10 cellular contexts compared by ENCODE assay signal in genomic region chr4:2415881-2416563, GRCh38. TPM values are rescaled to one million over a fixed set of nuclear protein-coding genes. Genes with fewer than 3 reads are reported as not detected.
A peak's percentile ranks its signal among the peaks of the same experiment; 100 is the strongest.
DNase-seq lines count a peak whose midpoint lies in the region; ATAC-seq lines count a peak whose summit lies in the region.
"Had no signal": no experiment of that assay in that cellular context is flagged by ENCODE, and none has a peak within 500 bp of the region (broad histone marks: within the 10 kb centered on the region; RNA-seq: fewer than 3 reads in every experiment).

No MANE protein-coding gene starts in this region.

- H3K4me1 ChIP-seq in iPS DF 6.9 (ENCODE audit: control insufficient read depth, insufficient read depth, low read length), result peaks cover 16% of the 10 kb centered on the region

- H3K9me3 ChIP-seq in iPS DF 6.9 (ENCODE audit: control insufficient read depth, insufficient read depth, low read length), result no peaks in the 10 kb centered on the region

- intact Hi-C loops in activated T-helper 2 cell treated with anti-CD3 and anti-CD28 coated beads, Interferon-gamma antibody, Interleukin-2, Interleukin-4, amounts not matched to agents 10 μg/mL and 5 μg/mL and 100 μg/mL, durations not matched to agents 14 hours and 24 hours and 36 hours (cut with micrococcal nuclease), result loop anchor here (10.0 kb wide), 1 partner anchor 879 kb away; the partner anchor contains the start of gene RGS12

- WGBS in iPS DF 6.9 (ENCODE audit: insufficient coverage, insufficient read length), result no CpG with 5 or more reads among the region's 17 CpGs

- peaks cover 43% of the 10 kb centered on the region for H3K27me3 Mint-ChIP-seq in T-helper 1 cell treated with Interleukin-12 subunit alpha and Interleukin-12 subunit beta and Interleukin-4 antibody, amounts not matched to agents 30 μg/mL and 1 μg/mL, for 36 hours (ENCODE audit: low read depth)
- H3K27me3 Mint-ChIP-seq in activated T-helper 2 cell treated with anti-CD3 and anti-CD28 coated beads, Interferon-gamma antibody, Interleukin-2, Interleukin-4, amounts not matched to agents 10 μg/mL and 5 μg/mL and 100 μg/mL, durations not matched to agents 14 hours and 24 hours and 36 hours (ENCODE audit: low read depth), result peaks cover 35% of the 10 kb centered on the region

- H3K36me3 ChIP-seq in iPS DF 6.9 (ENCODE audit: control insufficient read depth, insufficient read depth, low read length), result no peaks in the 10 kb centered on the region

- H3K27me3 ChIP-seq in iPS DF 6.9 (ENCODE audit: control insufficient read depth, insufficient read depth, low read length), result peaks cover 37% of the 10 kb centered on the region; the same call in 1 of the 2 replicates

- no peak for DNase-seq in T-helper 1 cell
- DNase-seq in activated T-helper 2 cell treated with anti-CD3 and anti-CD28 coated beads, Interferon-gamma antibody, Interleukin-2, Interleukin-4, amounts not matched to agents 10 μg/mL and 5 μg/mL and 100 μg/mL, durations not matched to agents 14 hours and 24 hours and 36 hours (ENCODE audit: low spot score), result no peak
- DNase-seq in iPS DF 6.9 (ENCODE audit: low read depth, low spot score), result no peak
- peak; percentile 13 for DNase-seq in stimulated activated naive CD8-positive, alpha-beta T cell treated with anti-CD3 and anti-CD28 coated beads, Interleukin-15, Interleukin-2, amounts not matched to agents 100 U/mL and 50 U/mL, for 24 hours
- DNase-seq in EL, result no peak
- no peak for DNase-seq in GM03348 (ENCODE audit: low spot score)
- DNase-seq: T-helper 9 cell had no signal

- no peak overlapping the region for H3K27ac Mint-ChIP-seq in T-helper 1 cell treated with Interleukin-12 subunit alpha and Interleukin-12 subunit beta and Interleukin-4 antibody, amounts not matched to agents 30 μg/mL and 1 μg/mL, for 36 hours
- no peak overlapping the region for H3K27ac Mint-ChIP-seq in activated T-helper 2 cell treated with anti-CD3 and anti-CD28 coated beads, Interferon-gamma antibody, Interleukin-2, Interleukin-4, amounts not matched to agents 10 μg/mL and 5 μg/mL and 100 μg/mL, durations not matched to agents 14 hours and 24 hours and 36 hours

- H3K4me1 Mint-ChIP-seq in T-helper 1 cell treated with Interleukin-12 subunit alpha and Interleukin-12 subunit beta and Interleukin-4 antibody, amounts not matched to agents 30 μg/mL and 1 μg/mL, for 36 hours (ENCODE audit: low read depth), result peaks cover 56% of the 10 kb centered on the region
- peaks cover 60% of the 10 kb centered on the region for H3K4me1 Mint-ChIP-seq in activated T-helper 2 cell treated with anti-CD3 and anti-CD28 coated beads, Interferon-gamma antibody, Interleukin-2, Interleukin-4, amounts not matched to agents 10 μg/mL and 5 μg/mL and 100 μg/mL, durations not matched to agents 14 hours and 24 hours and 36 hours (ENCODE audit: low read depth)

- H3K4me3 ChIP-seq in iPS DF 6.9 (ENCODE audit: low read length), result peak overlapping the region; percentile 10; the same call in 1 of the 2 replicates

- H3K9me3 Mint-ChIP-seq in T-helper 1 cell treated with Interleukin-12 subunit alpha and Interleukin-12 subunit beta and Interleukin-4 antibody, amounts not matched to agents 30 μg/mL and 1 μg/mL, for 36 hours, result no peaks in the 10 kb centered on the region
- no peaks in the 10 kb centered on the region for H3K9me3 Mint-ChIP-seq in activated T-helper 2 cell treated with anti-CD3 and anti-CD28 coated beads, Interferon-gamma antibody, Interleukin-2, Interleukin-4, amounts not matched to agents 10 μg/mL and 5 μg/mL and 100 μg/mL, durations not matched to agents 14 hours and 24 hours and 36 hours

- ATAC-seq in stimulated activated naive CD8-positive, alpha-beta T cell treated with anti-CD3 and anti-CD28 coated beads, Interleukin-15, Interleukin-2, amounts not matched to agents 100 U/mL and 50 U/mL, for 24 hours, result no peak
- ATAC-seq in GM18868 (IDR thresholded peaks at IDR 0.05; ENCODE audit: unreplicated experiment), result no peak

- no peak overlapping the region for H3K27ac ChIP-seq in iPS DF 6.9 (ENCODE audit: low read length)

- H3K4me3 Mint-ChIP-seq in T-helper 1 cell treated with Interleukin-12 subunit alpha and Interleukin-12 subunit beta and Interleukin-4 antibody, amounts not matched to agents 30 μg/mL and 1 μg/mL, for 36 hours, result peak overlapping the region; percentile 66
- H3K4me3 Mint-ChIP-seq in activated T-helper 2 cell treated with anti-CD3 and anti-CD28 coated beads, Interferon-gamma antibody, Interleukin-2, Interleukin-4, amounts not matched to agents 10 μg/mL and 5 μg/mL and 100 μg/mL, durations not matched to agents 14 hours and 24 hours and 36 hours (ENCODE audit: low read depth), result peak overlapping the region; percentile 59

- H3K36me3 Mint-ChIP-seq in T-helper 1 cell treated with Interleukin-12 subunit alpha and Interleukin-12 subunit beta and Interleukin-4 antibody, amounts not matched to agents 30 μg/mL and 1 μg/mL, for 36 hours (ENCODE audit: low read depth), result peaks cover 3% of the 10 kb centered on the region
- H3K36me3 Mint-ChIP-seq in activated T-helper 2 cell treated with anti-CD3 and anti-CD28 coated beads, Interferon-gamma antibody, Interleukin-2, Interleukin-4, amounts not matched to agents 10 μg/mL and 5 μg/mL and 100 μg/mL, durations not matched to agents 14 hours and 24 hours and 36 hours (ENCODE audit: low read depth), result peaks cover 5% of the 10 kb centered on the region

RNA-seq across cellular contexts. Expression of gene ZFYVE28, which starts 2.4 kb away (rescaled TPM):
- total RNA-seq in activated T-helper 2 cell treated with anti-CD3 and anti-CD28 coated beads, Interferon-gamma antibody, Interleukin-2, Interleukin-4, amounts not matched to agents 10 μg/mL and 5 μg/mL and 100 μg/mL, durations not matched to agents 14 hours and 24 hours and 36 hours, result 10.0 and 11.9 TPM in 2 replicates

RNA-seq across cellular contexts. Expression of gene CFAP99, which starts 2.7 kb away (rescaled TPM):
- not detected in 2 replicates for total RNA-seq in activated T-helper 2 cell treated with anti-CD3 and anti-CD28 coated beads, Interferon-gamma antibody, Interleukin-2, Interleukin-4, amounts not matched to agents 10 μg/mL and 5 μg/mL and 100 μg/mL, durations not matched to agents 14 hours and 24 hours and 36 hours
- total RNA-seq: A172 had no signal

RNA-seq across cellular contexts. Expression of gene RNF4, which starts 52.9 kb away (rescaled TPM):
- 99.0 and 99.1 TPM in 2 replicates for total RNA-seq in activated T-helper 2 cell treated with anti-CD3 and anti-CD28 coated beads, Interferon-gamma antibody, Interleukin-2, Interleukin-4, amounts not matched to agents 10 μg/mL and 5 μg/mL and 100 μg/mL, durations not matched to agents 14 hours and 24 hours and 36 hours
